In the genomic region with DNA sequence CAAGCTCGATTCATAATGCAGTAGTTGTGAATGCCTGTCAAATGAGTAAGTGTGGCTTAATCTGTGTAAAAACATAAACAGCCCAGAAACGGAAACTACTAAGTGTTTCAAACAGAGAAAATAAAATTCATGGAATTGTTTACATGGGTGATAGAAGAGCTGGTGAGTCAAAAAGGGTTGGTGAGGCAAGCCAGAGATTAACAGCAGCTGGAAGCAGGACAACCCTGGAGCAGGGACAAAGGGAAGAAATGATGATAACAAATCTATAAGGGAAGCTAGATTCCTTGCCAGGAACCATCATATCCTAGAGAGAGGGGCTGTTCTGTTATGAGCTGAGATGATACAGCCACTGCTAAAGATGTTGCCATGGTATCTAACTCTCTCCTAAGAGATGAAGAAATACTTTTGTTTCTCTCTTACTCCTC, we compare ENCODE assay signal across 14 cellular contexts. TPM values are rescaled to one million over a fixed set of nuclear protein-coding genes. Genes with fewer than 3 reads are reported as not detected.
DNase-seq lines count a peak whose midpoint lies in the region; ATAC-seq and FAIRE-seq lines count a peak whose summit lies in the region.
"Had no signal": no experiment of that assay in that cellular context is flagged by ENCODE, and none has a peak within 500 bp of the region (broad histone marks: within the 10 kb centered on the region; RNA-seq: fewer than 3 reads in every experiment).

No MANE protein-coding gene starts in this region.

- no peak for ATAC-seq in GM21447 (IDR thresholded peaks at IDR 0.05; ENCODE audit: unreplicated experiment)
- ATAC-seq in HG02981 (IDR thresholded peaks at IDR 0.05; ENCODE audit: unreplicated experiment): no peak
- ATAC-seq: stimulated activated memory B cell treated with anti-CD40 and anti-IgM and Interleukin-4, amounts not matched to agents 10 μg/mL and 1 μg/mL and 100 μg/mL, for 72 hours had no signal

- no peaks in the 10 kb centered on the region for H3K36me3 ChIP-seq in mesenchymal stem cell (ENCODE audit: control insufficient read depth in 1 of 2, insufficient read depth in 2 of 2, low read depth in 1 of 2, low read length in 2 of 2)

- H2BK120ac ChIP-seq in mesenchymal stem cell (ENCODE audit: low read depth, low read length): no peak overlapping the region

- no peak overlapping the region for H2BK12ac ChIP-seq in mesenchymal stem cell (ENCODE audit: low read length in 2 of 2)

- H2AFZ ChIP-seq in mesenchymal stem cell (ENCODE audit: low read depth, low read length): no peak overlapping the region

- no peaks in the 10 kb centered on the region for H3K27me3 ChIP-seq in mesenchymal stem cell (ENCODE audit: control insufficient read depth in 1 of 2, insufficient read depth in 1 of 2, low read length in 2 of 2)

- peak overlapping the region in 1 of 2 experiments; percentile 10 for H3K4me3 ChIP-seq in mesenchymal stem cell (ENCODE audit: insufficient read depth in 1 of 2, low read depth in 1 of 2, low read length in 2 of 2)

- no peak overlapping the region for H2AK5ac ChIP-seq in mesenchymal stem cell (ENCODE audit: low read length, severe bottlenecking)

- peak; percentile 57 for FAIRE-seq in HTR-8/SVneo (lab: Jason Lieb, UNC)

- no peaks in the 10 kb centered on the region for H3K4me1 ChIP-seq in mesenchymal stem cell (ENCODE audit: control insufficient read depth, insufficient read depth, low read depth, low read length)

- no peaks in the 10 kb centered on the region for H3K9me3 ChIP-seq in mesenchymal stem cell (ENCODE audit: control insufficient read depth, low read length)

- peak overlapping the region; percentile 75 for H3K9ac ChIP-seq in mesenchymal stem cell (ENCODE audit: low read length)
- H3K9ac ChIP-seq: KMS-11 had no signal

- no peak overlapping the region for H2BK5ac ChIP-seq in mesenchymal stem cell (ENCODE audit: low read depth, low read length, poor library complexity, severe bottlenecking)

- H3K4me2 ChIP-seq in mesenchymal stem cell (ENCODE audit: low read length, poor library complexity, severe bottlenecking): no peak overlapping the region
- H3K4me2 ChIP-seq: KMS-11 had no signal

- no peak overlapping the region for H3K23ac ChIP-seq in mesenchymal stem cell (ENCODE audit: low read length in 2 of 2)

- no peak overlapping the region for H3K18ac ChIP-seq in mesenchymal stem cell (ENCODE audit: low read depth in 1 of 2, low read length in 2 of 2)

- H4K91ac ChIP-seq in mesenchymal stem cell (ENCODE audit: low read length): no peak overlapping the region

- H3K27ac ChIP-seq in mesenchymal stem cell (ENCODE audit: low read length, poor library complexity, severe bottlenecking): peak overlapping the region; percentile 49
- H3K27ac ChIP-seq: KMS-11 had no signal

- H4K8ac ChIP-seq in mesenchymal stem cell (ENCODE audit: low read length): no peak overlapping the region

- no peaks in the 10 kb centered on the region for H3K79me1 ChIP-seq in mesenchymal stem cell (replicated peaks; ENCODE audit: low read length, poor library complexity, severe bottlenecking)

- H3K4ac ChIP-seq in mesenchymal stem cell (ENCODE audit: low read depth in 1 of 2, low read length in 2 of 2): no peak overlapping the region

- H3K14ac ChIP-seq in mesenchymal stem cell (ENCODE audit: low read length in 2 of 2): no peak overlapping the region

- DNase-seq in AG08396 (ENCODE audit: low spot score) (peak; percentile 72), HTR-8/SVneo (ENCODE audit: insufficient read length, low spot score) (peak; percentile 41), dermis blood vessel endothelial cell (peak; percentile 56), mesenchymal stem cell (peak; percentile 98), retina (no peak), inferior parietal cortex (ENCODE audit: extremely low spot score) (no peak)
- DNase-seq: activated naive CD4-positive, alpha-beta T cell treated with Interleukin-2 at 50 U/mL for 16 hours; CD4-positive, CD25-positive, alpha-beta regulatory T cell; effector memory CD4-positive, alpha-beta T cell; NCI-H2227 treated with DMSO at 0.1 percent for 48 hours had no signal

- H2BK15ac ChIP-seq in mesenchymal stem cell (ENCODE audit: low read depth, poor library complexity, severe bottlenecking): no peak overlapping the region

- 0% methylated on average over 1 of the region's 2 CpGs for WGBS in mesenchymal stem cell

RNA-seq across cellular contexts. Expression of a gene that starts 18.0 kb away (rescaled TPM):
- not detected in 2 replicates for total RNA-seq in dermis blood vessel endothelial cell
- polyA plus RNA-seq in mesenchymal stem cell (2013, experiment 1 of 2): 128 TPM
- 137 TPM for polyA plus RNA-seq in mesenchymal stem cell (2013, experiment 2 of 2)
- total RNA-seq: CD4-positive, CD25-positive, alpha-beta regulatory T cell had no signal
- polyA plus RNA-seq: CD4-positive, CD25-positive, alpha-beta regulatory T cell had no signal

Comparison
In these comparisons a context has a peak if more than half of its experiments do, and no peak if none do; other contexts are left out.
1. DNase-seq: peak in AG08396 (single experiment), HTR-8/SVneo (single experiment), dermis blood vessel endothelial cell (single experiment) and mesenchymal stem cell (single experiment); none in retina (single experiment) and inferior parietal cortex (single experiment).